34 cellular contexts compared by ENCODE assay signal in the genomic region with DNA sequence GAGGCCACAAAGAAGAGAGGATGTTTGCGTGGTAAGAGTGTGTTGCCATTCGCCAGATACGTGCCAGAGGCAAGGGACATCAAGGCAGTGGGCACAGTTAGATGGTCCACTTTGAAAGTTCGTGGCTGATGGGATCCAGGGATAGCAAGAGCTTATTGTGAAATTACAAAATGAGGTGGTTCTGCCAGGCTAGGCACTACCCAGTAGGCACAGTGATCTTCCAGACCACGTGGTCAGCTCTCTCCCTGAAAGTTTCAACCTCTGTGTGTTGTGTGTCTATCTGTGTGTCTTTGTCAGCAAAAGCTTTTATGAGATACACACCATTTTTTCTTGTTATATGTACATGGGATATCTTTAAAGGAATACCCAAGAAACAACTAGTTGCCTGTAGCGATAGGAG. TPM values are rescaled to one million over a fixed set of nuclear protein-coding genes. Genes with fewer than 3 reads are reported as not detected.
"Had no signal": no experiment of that assay in that cellular context is flagged by ENCODE, and none has a peak within 500 bp of the region (broad histone marks: within the 10 kb centered on the region; RNA-seq: fewer than 3 reads in every experiment).

No MANE protein-coding gene starts in this region.

- H3K9ac ChIP-seq: neural progenitor cell, parathyroid adenoma had no signal

- H3K4me3 Mint-ChIP-seq: mesothelial cell of epicardium; natural killer cell; nephron progenitor cell; neural progenitor cell; stimulated activated effector memory CD8-positive, alpha-beta T cell treated with anti-CD3 and anti-CD28 coated beads, Interleukin-12 subunit alpha, Interleukin-12 subunit beta, amount 100 ng/mL, for 72 hours; stimulated activated naive CD8-positive, alpha-beta T cell treated with anti-CD3 and anti-CD28 coated beads, Interleukin-15, Interleukin-2, amounts not matched to agents 100 ng/mL and 50 ng/mL, for 24 hours had no signal

- H3K4me1 ChIP-seq: neural progenitor cell, prostate gland, suprapubic skin, tibial artery, uterus had no signal

- FAIRE-seq: keratinocyte, small intestine had no signal

- H3K4me3 ChIP-seq: left lung, lower lobe of right lung, neural progenitor cell, prostate gland, sigmoid colon, spleen, suprapubic skin, thoracic aorta, tibial artery, uterus had no signal

- H3K4me2 ChIP-seq: neural progenitor cell had no signal

- H3K27me3 Mint-ChIP-seq: naive B cell; stimulated activated naive CD8-positive, alpha-beta T cell treated with anti-CD3 and anti-CD28 coated beads, Interleukin-15, Interleukin-2, amounts not matched to agents 100 ng/mL and 50 ng/mL, for 24 hours had no signal

- DNase-seq: hippocampal formation; kidney glomerular epithelial cell; left cardiac atrium; left lung; lower lobe of right lung; mesendoderm; naive B cell; natural killer cell; nephron progenitor cell; occipital lobe; retina; right cardiac atrium; sigmoid colon; small intestine; spleen; stimulated activated CD4-positive, alpha-beta T cell treated with anti-CD3 and anti-CD28 coated beads, Interleukin-4, amount 100 ng/mL, for 24 hours; stimulated activated naive CD4-positive, alpha-beta T cell; tibial artery; trophoblast cell; uterus had no signal

- H2AFZ ChIP-seq: neural progenitor cell, parathyroid adenoma had no signal

- H3K36me3 ChIP-seq: neutrophil, prostate gland, thoracic aorta, uterus had no signal

- ATAC-seq: left cardiac atrium; left lung; natural killer cell; right cardiac atrium; stimulated activated effector memory CD8-positive, alpha-beta T cell treated with anti-CD3 and anti-CD28 coated beads, Interleukin-12 subunit alpha, Interleukin-12 subunit beta, amount 100 ng/mL, for 72 hours had no signal

- H3K4me1 Mint-ChIP-seq: nephron progenitor cell, neural progenitor cell had no signal

- H3K9me3 ChIP-seq: lower lobe of right lung, neutrophil, prostate gland, thoracic aorta, tibial artery had no signal

- H3K27ac Mint-ChIP-seq: mesothelial cell of epicardium; neural progenitor cell; stimulated activated effector memory CD8-positive, alpha-beta T cell treated with anti-CD3 and anti-CD28 coated beads, Interleukin-12 subunit alpha, Interleukin-12 subunit beta, amount 100 ng/mL, for 72 hours; stimulated activated naive CD8-positive, alpha-beta T cell treated with anti-CD3 and anti-CD28 coated beads, Interleukin-15, Interleukin-2, amounts not matched to agents 100 ng/mL and 50 ng/mL, for 24 hours had no signal

- H3K36me3 Mint-ChIP-seq: natural killer cell had no signal

- H3K27me3 ChIP-seq: left lung, neural progenitor cell, neutrophil, sigmoid colon, spleen, suprapubic skin, tibial artery, uterus had no signal

- H3K27ac ChIP-seq: left lung, lower lobe of right lung, neural progenitor cell, neutrophil, sigmoid colon, spleen, suprapubic skin, thoracic aorta, tibial artery, uterus had no signal

RNA-seq across cellular contexts. Expression of a gene that starts 24.4 kb away (rescaled TPM):
- total RNA-seq: natural killer cell had no signal

RNA-seq across cellular contexts. Expression of a gene that starts 33.6 kb away (rescaled TPM):
- total RNA-seq: occipital lobe, suprapubic skin, thoracic aorta had no signal
- polyA plus RNA-seq: keratinocyte had no signal

RNA-seq across cellular contexts. Expression of a gene that starts 56.6 kb away (rescaled TPM):
- total RNA-seq: left cardiac atrium, mesothelial cell of epicardium, mononuclear cell, natural killer cell, occipital lobe, osteocyte, prostate gland, right cardiac atrium, sigmoid colon, subcutaneous adipose tissue, ureter, uterus had no signal
- polyA plus RNA-seq: keratinocyte, right cardiac atrium had no signal
